1 cellular context compared by ENCODE assay signal in genomic region chr17:79929257-79930076, GRCh38.
TF ChIP-seq lines count a peak whose summit lies in the region.

No MANE protein-coding gene starts in this region.

TF ChIP-seq in K562, 482 proteins besides CTCF, POLR2A, EP300 and RAD21 (continued from another document):
- TF ChIP-seq POLR3A (IDR thresholded peaks at IDR 0.05; ENCODE audit: borderline replicate concordance, extremely low read depth, insufficient read depth, insufficient read length): no peak
- no peak for TF ChIP-seq DEAF1 (CRISPR knock-in tag; IDR thresholded peaks at IDR 0.05)
- TF ChIP-seq PTBP1 (IDR thresholded peaks at IDR 0.05; ENCODE audit: low read depth, low read length): no peak
- TF ChIP-seq ZNF668 (CRISPR knock-in tag; IDR thresholded peaks at IDR 0.05): no peak
- no peak for TF ChIP-seq ARID1B (IDR thresholded peaks at IDR 0.05)
